ENCODE assay signal across 1 cellular context in genomic region chr11:47468598-47469214, GRCh38.
TF ChIP-seq lines count a peak whose summit lies in the region.

No MANE protein-coding gene starts in this region.

TF ChIP-seq in WTC11, 78 proteins besides CTCF, POLR2A, EP300 and RAD21 (continued from another document):
- TF ChIP-seq AFF4 (CRISPR knock-in tag; IDR thresholded peaks at IDR 0.05; ENCODE audit: borderline replicate concordance) (no peak), MAX (CRISPR knock-in tag; IDR thresholded peaks at IDR 0.05) (no peak), JUN (CRISPR knock-in tag; IDR thresholded peaks at IDR 0.05) (no peak)
